In the genomic region with DNA sequence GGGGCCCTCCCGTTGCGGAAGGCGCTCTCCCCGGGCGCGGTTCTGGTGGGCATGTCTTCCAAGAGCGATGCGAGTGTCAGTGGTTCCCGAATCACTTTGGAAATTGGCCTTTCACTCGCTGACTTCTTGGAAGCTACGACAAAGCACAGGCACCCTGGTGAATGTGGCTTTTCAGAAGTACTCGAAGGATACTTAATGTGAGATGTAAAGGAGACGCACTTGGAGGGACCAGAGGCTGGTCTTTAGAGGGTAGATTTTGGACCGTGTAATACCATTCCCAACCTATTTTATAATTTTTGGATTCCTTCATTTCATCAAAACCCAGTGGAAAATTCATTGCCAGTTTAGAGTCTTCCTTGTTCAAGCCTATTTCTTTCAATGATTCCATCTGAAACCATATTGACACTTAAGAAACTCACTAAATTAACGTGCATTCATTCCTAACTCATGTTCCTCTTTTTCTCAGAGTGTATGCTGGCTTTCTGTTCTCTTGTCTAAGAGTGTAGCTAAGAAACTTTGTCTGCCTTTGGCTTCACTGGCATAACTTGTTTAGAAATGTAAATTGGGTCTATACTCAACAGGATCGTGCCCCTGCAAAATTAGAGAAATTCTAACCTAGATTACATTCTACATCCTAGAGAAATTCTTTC, we compare ENCODE assay signal across 8 cellular contexts. TPM values are rescaled to one million over a fixed set of nuclear protein-coding genes. Genes with fewer than 3 reads are reported as not detected.
DNase-seq lines count a peak whose midpoint lies in the region; ATAC-seq and TF ChIP-seq lines count a peak whose summit lies in the region.

No MANE protein-coding gene starts in this region.

- POLR2A ChIA-PET in AG04449 (lab: Yijun Ruan, JAX) (no interaction called here), T-cell (lab: Charles Lee) (no interaction called here)

- H4K20me1 ChIP-seq in neural progenitor cell (ENCODE audit: low read depth), result no peaks in the 10 kb centered on the region

- H3K4me3 ChIP-seq in AG04449 (ENCODE audit: low read depth, low read length) (peak overlapping the region; percentile 78), esophagus squamous epithelium (peak overlapping the region; percentile 71 to 95 (median 82)), neural progenitor cell (peak overlapping the region; percentile 74)

- H3K4me3 Mint-ChIP-seq in T-cell, result peak overlapping the region; percentile 87 to 89 (median 89)
- peak overlapping the region; percentile 93 for H3K4me3 Mint-ChIP-seq in neural progenitor cell

- TF ChIP-seq CTCF in AG04449 (IDR thresholded peaks at IDR 0.05; ENCODE audit: insufficient read depth, low read length, missing control alignments) (no peak), esophagus squamous epithelium (IDR thresholded peaks at IDR 0.05) (no peak), neural progenitor cell (IDR thresholded peaks at IDR 0.05) (no peak)

- no peak for TF ChIP-seq POLR2A in esophagus squamous epithelium (IDR thresholded peaks at IDR 0.05)

- peak overlapping the region; percentile 78 to 90 for H3K27ac Mint-ChIP-seq in T-cell
- H3K27ac Mint-ChIP-seq in neural progenitor cell, result no peak overlapping the region

- H3K36me3 ChIP-seq in esophagus squamous epithelium (peaks cover 0 to 7% (median 0%) of the 10 kb centered on the region in 3 donors), neural progenitor cell (peaks cover 20% of the 10 kb centered on the region)

- peaks cover 0 to 17% (median 3%) of the 10 kb centered on the region in 3 donors for H3K4me1 ChIP-seq in esophagus squamous epithelium
- peaks cover 13% of the 10 kb centered on the region for H3K4me1 ChIP-seq in neural progenitor cell

- H3K4me2 ChIP-seq in neural progenitor cell, result peak overlapping the region; percentile 77

- 8 to 14% methylated on average over 10 to 16 of the region's 16 CpGs for WGBS in esophagus squamous epithelium, 2 donors

- intact Hi-C loops in esophagus squamous epithelium (cut with DNase I), result no loop called here

- H3F3A ChIP-seq in neural progenitor cell (ENCODE audit: low read depth), result no peaks in the 10 kb centered on the region

- CTCF ChIA-PET in AG04449 (lab: Yijun Ruan, JAX), result no interaction called here
- CTCF ChIA-PET in T-cell (lab: Charles Lee), result interaction anchor here in 1 of 2 donors (0.7 kb wide), 1 partner anchor 72 kb away, joined by 3 read pairs; no protein-coding TSS in a partner anchor

- H3K36me3 Mint-ChIP-seq in T-cell (peaks cover 3% of the 10 kb centered on the region), neural progenitor cell (peaks cover 8% of the 10 kb centered on the region)

- no peaks in the 10 kb centered on the region for H3K9me3 ChIP-seq in esophagus squamous epithelium
- no peaks in the 10 kb centered on the region for H3K9me3 ChIP-seq in neural progenitor cell (ENCODE audit: low read depth)

- H3K27ac ChIP-seq in esophagus squamous epithelium, result peak overlapping the region; percentile 81 to 90 (median 86)
- H3K27ac ChIP-seq in neural progenitor cell, result no peak overlapping the region

- H3K27me3 Mint-ChIP-seq in T-cell (peaks cover 0 to 9% of the 10 kb centered on the region in 2 donors), neural progenitor cell (ENCODE audit: insufficient read depth, low read depth) (no peaks in the 10 kb centered on the region)

- ATAC-seq in GM18861 (IDR thresholded peaks at IDR 0.05; ENCODE audit: unreplicated experiment) (peak; percentile 22), HG03097 (IDR thresholded peaks at IDR 0.05; ENCODE audit: low FRiP score, unreplicated experiment) (peak; percentile 27), T-cell (replicated peaks in 1 of 4) (peak in 3 of 4 experiments; percentile 2 to 15 (median 4))

- H3K27me3 ChIP-seq in esophagus squamous epithelium, result no peaks in the 10 kb centered on the region
- peaks cover 10% of the 10 kb centered on the region for H3K27me3 ChIP-seq in neural progenitor cell

- H3K9ac ChIP-seq in neural progenitor cell, result no peak overlapping the region

- peaks cover 22% of the 10 kb centered on the region for H3K79me2 ChIP-seq in neural progenitor cell (ENCODE audit: low read depth)

- H2AFZ ChIP-seq in neural progenitor cell (replicated peaks), result peak overlapping the region; percentile 98

- no peaks in the 10 kb centered on the region for H3K9me3 Mint-ChIP-seq in T-cell
- H3K9me3 Mint-ChIP-seq in neural progenitor cell, result no peaks in the 10 kb centered on the region

- DNase-seq in AG04449 (ENCODE audit: low read depth, low spot score) (no peak), T-cell (peak in 9 of 34 experiments; percentile 0 to 3 (median 2)), esophagus squamous epithelium (lab: John Stamatoyannopoulos, UW) (no peak), neural progenitor cell (ENCODE audit: low spot score) (no peak), NCI-H82 (lab: John Stamatoyannopoulos, UW) (no peak), GOT3 (lab: John Stamatoyannopoulos, UW) (no peak)

- H3K4me1 Mint-ChIP-seq in T-cell, result peaks cover 17 to 19% (median 19%) of the 10 kb centered on the region in 3 donors
- peaks cover 18% of the 10 kb centered on the region for H3K4me1 Mint-ChIP-seq in neural progenitor cell

RNA-seq across cellular contexts. Expression of a gene that starts 0.6 kb away (rescaled TPM):
- total RNA-seq in T-cell (10 to 100 TPM in 1 of 5 donors, 1 to 10 TPM in 4; 7.7 to 10.4 (median 8.5) TPM), esophagus squamous epithelium (10 to 100 TPM; 12.3 to 28.2 (median 17.8) TPM), neural progenitor cell (ENCODE audit: low replicate concordance) (139 and 167 TPM in 2 replicates)

RNA-seq across cellular contexts. Expression of a gene that starts 17.2 kb away (rescaled TPM):
- total RNA-seq in T-cell (not detected), esophagus squamous epithelium (not detected), neural progenitor cell (ENCODE audit: low replicate concordance) (not detected in 2 replicates)
